In genomic region chr16:78673157-78673556, GRCh38 we compare ENCODE assay signal across 24 cellular contexts.
"Had no signal": no experiment of that assay in that cellular context is flagged by ENCODE, and none has a peak within 500 bp of the region (broad histone marks: within the 10 kb centered on the region; RNA-seq: fewer than 3 reads in every experiment).

No MANE protein-coding gene starts in this region.

- H3K4me3 ChIP-seq: K562, SJSA1, SK-N-MC had no signal

- H3K4me2 ChIP-seq: KMS-11 had no signal

- H3K36me3 ChIP-seq: SJSA1 had no signal

- DNase-seq: Kasumi-1, MM.1S, NCI-H1092 treated with DMSO at 0.1 percent for 48 hours, NCI-H1436, NCI-H187, NCI-H2029, NCI-H2081 treated with DMSO at 0.1 percent for 48 hours, NCI-H2171, NCI-H226, NCI-H446, NCI-H510A, NCI-H524 treated with DMSO at 0.1 percent for 48 hours, NCI-H69, NCI-H774, Right ventricle myocardium superior, RPMI8226, SIG-M5 had no signal

- H3K9ac ChIP-seq: KMS-11 had no signal

- H3K27ac ChIP-seq: HL-60, KMS-11, SJSA1 had no signal

- FAIRE-seq: HTR-8/SVneo, K562, RCC 7860 had no signal
